Comparison of ENCODE assay signal across 9 cellular contexts in the genomic region with DNA sequence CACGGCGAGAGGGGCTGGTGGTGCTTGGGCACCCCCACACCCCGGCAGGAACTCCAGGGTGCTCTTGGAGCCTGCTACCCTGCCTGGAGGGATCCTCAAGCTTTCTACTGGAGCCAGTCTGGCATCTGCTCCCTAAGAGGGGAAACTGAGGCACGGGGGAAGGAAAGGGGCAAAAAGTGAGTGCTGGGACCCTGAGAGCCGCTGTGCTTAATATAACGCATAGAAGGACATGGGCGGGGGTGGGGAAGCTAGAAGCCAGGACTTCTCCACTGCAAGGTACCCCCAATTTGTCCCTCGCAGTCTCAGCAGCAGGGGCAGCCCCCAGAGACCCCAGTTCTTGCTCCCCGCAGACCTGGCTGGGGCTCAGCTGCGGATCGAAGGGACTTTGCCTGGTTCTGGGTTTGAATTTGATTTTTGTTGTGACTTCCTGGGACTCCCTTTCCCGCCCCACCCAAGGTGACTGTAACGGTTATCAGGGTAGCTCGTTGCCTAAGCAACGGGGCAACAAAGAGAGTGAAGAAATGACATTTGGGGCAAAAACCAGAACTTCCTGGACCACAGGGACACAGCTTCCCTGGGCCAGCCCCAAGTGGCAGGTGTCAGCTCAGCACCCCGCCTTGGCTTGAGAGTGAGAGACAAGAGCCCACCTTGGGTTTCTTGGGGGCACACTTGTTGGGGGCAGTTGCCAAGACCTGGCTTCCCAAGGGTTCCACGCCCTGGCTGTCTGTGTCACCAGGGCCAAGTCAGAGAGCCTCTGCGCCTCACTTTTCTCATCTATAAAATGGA. TPM values are rescaled to one million over a fixed set of nuclear protein-coding genes. Genes with fewer than 3 reads are reported as not detected.
DNase-seq lines count a peak whose midpoint lies in the region; ATAC-seq and TF ChIP-seq lines count a peak whose summit lies in the region.
"Had no signal": no experiment of that assay in that cellular context is flagged by ENCODE, and none has a peak within 500 bp of the region (broad histone marks: within the 10 kb centered on the region; RNA-seq: fewer than 3 reads in every experiment).

No MANE protein-coding gene starts in this region.

- H3K4me3 Mint-ChIP-seq in activated naive CD8-positive, alpha-beta T cell treated with anti-CD3 and anti-CD28 coated beads, Interleukin-2, amount 10 ng/mL, durations not matched to agents 7 days and 5 days = peak overlapping the region; percentile 98

- peaks cover 28% of the 10 kb centered on the region for H3K36me3 Mint-ChIP-seq in activated naive CD8-positive, alpha-beta T cell treated with anti-CD3 and anti-CD28 coated beads, Interleukin-2, amount 10 ng/mL, durations not matched to agents 7 days and 5 days
- H3K36me3 Mint-ChIP-seq: brain had no signal

- H3K4me1 Mint-ChIP-seq in activated naive CD8-positive, alpha-beta T cell treated with anti-CD3 and anti-CD28 coated beads, Interleukin-2, amount 10 ng/mL, durations not matched to agents 7 days and 5 days = peaks cover 34% of the 10 kb centered on the region

- in situ Hi-C loops in GM13976 (cut with MboI; ENCODE audit: low sequenced_read_pairs, unreplicated experiment) = no loop called here

- no peaks in the 10 kb centered on the region for H3K9me3 ChIP-seq in iPS-18c (ENCODE audit: control insufficient read depth, insufficient read depth, low read length)

- H3K27me3 Mint-ChIP-seq in activated naive CD8-positive, alpha-beta T cell treated with anti-CD3 and anti-CD28 coated beads, Interleukin-2, amount 10 ng/mL, durations not matched to agents 7 days and 5 days = no peaks in the 10 kb centered on the region
- H3K27me3 Mint-ChIP-seq: brain had no signal

- no peak for TF ChIP-seq CTCF in GM13976 (IDR thresholded peaks at IDR 0.05; ENCODE audit: borderline replicate concordance, control extremely low read depth, extremely low read depth, insufficient read depth, missing control alignments)
- TF ChIP-seq CTCF in GM20000 (IDR thresholded peaks at IDR 0.05; ENCODE audit: extremely low read depth, missing control alignments) = no peak

- POLR2A ChIA-PET in activated naive CD8-positive, alpha-beta T cell treated with anti-CD3 and anti-CD28 coated beads, Interleukin-2, amount 10 ng/mL, durations not matched to agents 7 days and 5 days (lab: Charles Lee) = interaction anchor here (0.6 to 12.1 kb wide), 25 partner anchors 7 to 1660 kb away, joined by 3 to 747 read pairs (median 6); partner anchors contain the start of genes ASF1B, DDX39A and DNAJB1

- H3K9me3 Mint-ChIP-seq in activated naive CD8-positive, alpha-beta T cell treated with anti-CD3 and anti-CD28 coated beads, Interleukin-2, amount 10 ng/mL, durations not matched to agents 7 days and 5 days = no peaks in the 10 kb centered on the region

- peak overlapping the region; percentile 98 for H3K27ac Mint-ChIP-seq in activated naive CD8-positive, alpha-beta T cell treated with anti-CD3 and anti-CD28 coated beads, Interleukin-2, amount 10 ng/mL, durations not matched to agents 7 days and 5 days

- peak overlapping the region; percentile 28; the same call in 1 of the 2 replicates for H3K4me3 ChIP-seq in iPS-18c (ENCODE audit: insufficient read depth, low read depth, low read length)

- DNase-seq in GM13976 (ENCODE audit: low spot score) = peak; percentile 25
- DNase-seq in SIG-M5 (lab: John Stamatoyannopoulos, UW) = peak; percentile 65
- DNase-seq in activated naive CD8-positive, alpha-beta T cell treated with anti-CD3 and anti-CD28 coated beads, Interleukin-2, amount 10 ng/mL, durations not matched to agents 7 days and 5 days = peak; percentile 77
- DNase-seq in stimulated activated CD4-positive, alpha-beta T cell treated with anti-CD3 and anti-CD28 coated beads, TNF-alpha, amount 100 ng/mL, for 1 hour (ENCODE audit: low read depth in 3 of 3, low spot score in 1 of 3) = peak in 2 of 3 donors; percentile 55 to 63
- no peak for DNase-seq in GM20000 (ENCODE audit: low spot score)

- ATAC-seq in activated naive CD8-positive, alpha-beta T cell treated with anti-CD3 and anti-CD28 coated beads, Interleukin-2, amount 10 ng/mL, durations not matched to agents 7 days and 5 days (ENCODE audit: low read depth) = peak; percentile 29
- ATAC-seq in HG02798 (IDR thresholded peaks at IDR 0.05; ENCODE audit: poor library complexity, unreplicated experiment) = no peak
- no peak for ATAC-seq in GM21367 (IDR thresholded peaks at IDR 0.05; ENCODE audit: unreplicated experiment)

RNA-seq across cellular contexts. Expression of gene ADGRE5, which starts 0.6 kb away (rescaled TPM):
- 100 to 1,000 TPM; 304 to 315 TPM for total RNA-seq in activated naive CD8-positive, alpha-beta T cell treated with anti-CD3 and anti-CD28 coated beads, Interleukin-2, amount 10 ng/mL, durations not matched to agents 7 days and 5 days

RNA-seq across cellular contexts. Expression of gene DDX39A, which starts 37.3 kb away (rescaled TPM):
- total RNA-seq in activated naive CD8-positive, alpha-beta T cell treated with anti-CD3 and anti-CD28 coated beads, Interleukin-2, amount 10 ng/mL, durations not matched to agents 7 days and 5 days = 100 to 1,000 TPM; 192 to 202 TPM

RNA-seq across cellular contexts. Expression of gene PKN1, which starts 51.2 kb away (rescaled TPM):
- total RNA-seq in activated naive CD8-positive, alpha-beta T cell treated with anti-CD3 and anti-CD28 coated beads, Interleukin-2, amount 10 ng/mL, durations not matched to agents 7 days and 5 days = 100 to 1,000 TPM; 244 to 265 TPM
